Comparison of ENCODE assay signal across 1 cellular context in the genomic region with DNA sequence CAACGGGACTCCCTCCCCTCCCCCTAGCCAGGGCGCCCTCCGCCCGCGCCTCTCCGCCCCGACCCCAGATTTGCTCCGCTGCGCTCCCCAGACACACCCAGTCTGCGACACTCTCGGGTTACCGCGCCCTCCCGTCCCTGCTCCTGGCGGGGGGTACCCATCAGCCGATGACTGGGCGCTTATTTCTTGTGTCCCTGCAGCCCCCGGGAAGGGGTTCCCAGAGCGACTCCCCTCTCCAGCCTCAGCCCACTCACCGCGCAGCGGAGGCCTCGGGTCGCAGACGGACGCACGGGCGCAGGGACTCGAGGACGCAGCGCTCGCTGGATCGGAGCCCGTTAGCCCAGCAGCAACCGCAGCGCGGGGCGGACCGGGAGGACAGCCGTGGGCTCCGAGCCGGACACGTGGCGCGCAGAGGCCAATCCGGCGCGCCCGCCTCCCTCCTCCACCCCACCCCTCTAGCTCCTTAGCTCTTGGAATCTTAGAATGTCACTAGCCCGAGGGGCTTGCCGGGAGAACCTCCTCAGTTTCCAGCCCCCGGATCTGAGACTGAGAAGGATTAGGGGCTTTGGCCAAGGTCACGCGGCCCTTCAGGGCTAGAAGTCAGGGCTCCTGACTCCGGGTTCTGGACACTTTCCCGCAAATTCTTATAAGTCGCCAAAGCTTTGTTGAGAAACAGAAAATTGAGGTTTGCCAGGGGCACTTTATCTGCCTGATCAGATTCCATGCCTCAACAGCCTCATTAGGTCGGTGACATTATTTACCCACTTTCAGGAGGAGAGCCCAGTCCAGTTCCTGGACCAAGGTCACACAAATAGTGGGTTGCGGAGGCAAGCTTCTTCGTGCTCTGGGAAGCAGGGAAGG.
TF ChIP-seq lines count a peak whose summit lies in the region.

ANXA6 (minus strand) TSS at position 354 of the 861 bp plus-strand sequence. CDS start 9,878 bp downstream, outside the sequence.

TF ChIP-seq in HEK293, 187 proteins besides CTCF, POLR2A, EP300 and RAD21 (continued from another document and continues in another):
- TF ChIP-seq, protein P1, sequence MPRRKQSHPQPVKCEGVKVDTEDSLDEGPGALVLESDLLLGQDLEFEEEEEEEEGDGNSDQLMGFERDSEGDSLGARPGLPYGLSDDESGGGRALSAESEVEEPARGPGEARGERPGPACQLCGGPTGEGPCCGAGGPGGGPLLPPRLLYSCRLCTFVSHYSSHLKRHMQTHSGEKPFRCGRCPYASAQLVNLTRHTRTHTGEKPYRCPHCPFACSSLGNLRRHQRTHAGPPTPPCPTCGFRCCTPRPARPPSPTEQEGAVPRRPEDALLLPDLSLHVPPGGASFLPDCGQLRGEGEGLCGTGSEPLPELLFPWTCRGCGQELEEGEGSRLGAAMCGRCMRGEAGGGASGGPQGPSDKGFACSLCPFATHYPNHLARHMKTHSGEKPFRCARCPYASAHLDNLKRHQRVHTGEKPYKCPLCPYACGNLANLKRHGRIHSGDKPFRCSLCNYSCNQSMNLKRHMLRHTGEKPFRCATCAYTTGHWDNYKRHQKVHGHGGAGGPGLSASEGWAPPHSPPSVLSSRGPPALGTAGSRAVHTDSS (tag by site-specific recombination; IDR thresholded peaks at IDR 0.05): no peak
- TF ChIP-seq PRDM10 (tag by site-specific recombination; IDR thresholded peaks at IDR 0.05): no peak
- 0 out of 2 replicates have a peak, but pooled peaks have one; percentile 39 for TF ChIP-seq ZNF600 (tag by site-specific recombination; IDR thresholded peaks at IDR 0.05)
- TF ChIP-seq ZFP37 (tag by site-specific recombination; IDR thresholded peaks at IDR 0.05): no peak
- TF ChIP-seq MEIS1 (CRISPR knock-in tag; IDR thresholded peaks at IDR 0.05; ENCODE audit: borderline replicate concordance): no peak
- TF ChIP-seq ZNF223 (tag by site-specific recombination; IDR thresholded peaks at IDR 0.05): no peak
- no peak for TF ChIP-seq HOXA7 (CRISPR knock-in tag; IDR thresholded peaks at IDR 0.05; ENCODE audit: borderline replicate concordance)
- no peak for TF ChIP-seq GLI4 (tag by site-specific recombination; IDR thresholded peaks at IDR 0.05)
- TF ChIP-seq ELK4 (IDR thresholded peaks at IDR 0.05; ENCODE audit: borderline replicate concordance, low read depth, low read length): no peak
- 0 out of 2 replicates have a peak, but pooled peaks have one; percentile 17 for TF ChIP-seq ZFP69B (tag by site-specific recombination; IDR thresholded peaks at IDR 0.05)
- TF ChIP-seq GLIS2 (tag by site-specific recombination; IDR thresholded peaks at IDR 0.05): peak; percentile 74; the same call in 1 of the 2 replicates
- TF ChIP-seq ZNF660 (tag by site-specific recombination; IDR thresholded peaks at IDR 0.05): no peak
- no peak for TF ChIP-seq ZNF138 (tag by site-specific recombination; IDR thresholded peaks at IDR 0.05; ENCODE audit: borderline replicate concordance)
- TF ChIP-seq ZNF202 (tag by site-specific recombination; IDR thresholded peaks at IDR 0.05; ENCODE audit: borderline replicate concordance): no peak
- TF ChIP-seq ZNF133 (tag by site-specific recombination; IDR thresholded peaks at IDR 0.05): no peak
- no peak for TF ChIP-seq ZNF626 (tag by site-specific recombination; IDR thresholded peaks at IDR 0.05)
- TF ChIP-seq ZNF184 (tag by site-specific recombination; IDR thresholded peaks at IDR 0.05): no peak
- no peak for TF ChIP-seq ZNF221 (tag by site-specific recombination; IDR thresholded peaks at IDR 0.05; ENCODE audit: borderline replicate concordance)
- TF ChIP-seq, protein P2, sequence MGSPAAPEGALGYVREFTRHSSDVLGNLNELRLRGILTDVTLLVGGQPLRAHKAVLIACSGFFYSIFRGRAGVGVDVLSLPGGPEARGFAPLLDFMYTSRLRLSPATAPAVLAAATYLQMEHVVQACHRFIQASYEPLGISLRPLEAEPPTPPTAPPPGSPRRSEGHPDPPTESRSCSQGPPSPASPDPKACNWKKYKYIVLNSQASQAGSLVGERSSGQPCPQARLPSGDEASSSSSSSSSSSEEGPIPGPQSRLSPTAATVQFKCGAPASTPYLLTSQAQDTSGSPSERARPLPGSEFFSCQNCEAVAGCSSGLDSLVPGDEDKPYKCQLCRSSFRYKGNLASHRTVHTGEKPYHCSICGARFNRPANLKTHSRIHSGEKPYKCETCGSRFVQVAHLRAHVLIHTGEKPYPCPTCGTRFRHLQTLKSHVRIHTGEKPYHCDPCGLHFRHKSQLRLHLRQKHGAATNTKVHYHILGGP (tag by site-specific recombination; IDR thresholded peaks at IDR 0.05): no peak
- TF ChIP-seq ZNF423 (tag by site-specific recombination; IDR thresholded peaks at IDR 0.05): peak; percentile 17; the same call in 1 of the 2 replicates
- TF ChIP-seq ZNF362 (tag by site-specific recombination; IDR thresholded peaks at IDR 0.05): no peak
- no peak for TF ChIP-seq ZNF19 (tag by site-specific recombination; IDR thresholded peaks at IDR 0.05; ENCODE audit: low read depth)
- TF ChIP-seq ZNF544 (tag by site-specific recombination; IDR thresholded peaks at IDR 0.05): no peak
- peak; percentile 67 for TF ChIP-seq ZBTB17 (tag by site-specific recombination; IDR thresholded peaks at IDR 0.05)
- peak; percentile 91 for TF ChIP-seq GLIS1 (tag by site-specific recombination; IDR thresholded peaks at IDR 0.05)
- TF ChIP-seq ZNF18 (tag by site-specific recombination; IDR thresholded peaks at IDR 0.05): no peak
- TF ChIP-seq ZNF571 (tag by site-specific recombination; IDR thresholded peaks at IDR 0.05): no peak
- TF ChIP-seq ZNF16 (tag by site-specific recombination; IDR thresholded peaks at IDR 0.05; ENCODE audit: low read depth): no peak
- TF ChIP-seq ZNF274 (IDR thresholded peaks at IDR 0.05; ENCODE audit: low read length): no peak
- TF ChIP-seq ZNF274 (tag by site-specific recombination; IDR thresholded peaks at IDR 0.05; ENCODE audit: borderline replicate concordance): no peak
- no peak for TF ChIP-seq KLF16 (tag by site-specific recombination; IDR thresholded peaks at IDR 0.05)
- no peak for TF ChIP-seq FEZF1 (tag by site-specific recombination; IDR thresholded peaks at IDR 0.05)
- TF ChIP-seq PATZ1 (tag by site-specific recombination; IDR thresholded peaks at IDR 0.05): peak; percentile 82; the same call in 1 of the 2 replicates
- TF ChIP-seq ZNF623 (tag by site-specific recombination; IDR thresholded peaks at IDR 0.05): no peak
- TF ChIP-seq ZNF843 (tag by site-specific recombination; IDR thresholded peaks at IDR 0.05): peak; percentile 27; the same call in 1 of the 2 replicates
- no peak for TF ChIP-seq ZNF426 (tag by site-specific recombination; IDR thresholded peaks at IDR 0.05)
- TF ChIP-seq ZBTB1 (tag by site-specific recombination; IDR thresholded peaks at IDR 0.05): no peak
- no peak for TF ChIP-seq MYNN (tag by site-specific recombination; IDR thresholded peaks at IDR 0.05; ENCODE audit: borderline replicate concordance)
- TF ChIP-seq ZNF670 (tag by site-specific recombination; IDR thresholded peaks at IDR 0.05; ENCODE audit: low read depth): no peak
- peak; percentile 63; the same call in 1 of the 2 replicates for TF ChIP-seq KLF7 (tag by site-specific recombination; IDR thresholded peaks at IDR 0.05; ENCODE audit: borderline replicate concordance)
- no peak for TF ChIP-seq ZSCAN4 (tag by site-specific recombination; IDR thresholded peaks at IDR 0.05)
- TF ChIP-seq KLF8 (tag by site-specific recombination; IDR thresholded peaks at IDR 0.05): peak; percentile 69; the same call in 1 of the 2 replicates
- no peak for TF ChIP-seq ZNF366 (tag by site-specific recombination; conservative IDR thresholded peaks at IDR 0.05)
